In genomic region chr17:63420868-63421680, GRCh38 we compare ENCODE assay signal across 20 cellular contexts. TPM values are rescaled to one million over a fixed set of nuclear protein-coding genes. Genes with fewer than 3 reads are reported as not detected.
A peak's percentile ranks its signal among the peaks of the same experiment; 100 is the strongest.
DNase-seq lines count a peak whose midpoint lies in the region; ATAC-seq, FAIRE-seq and TF ChIP-seq lines count a peak whose summit lies in the region.
"Had no signal": no experiment of that assay in that cellular context is flagged by ENCODE, and none has a peak within 500 bp of the region (broad histone marks: within the 10 kb centered on the region; RNA-seq: fewer than 3 reads in every experiment).

No MANE protein-coding gene starts in this region.

- H3K27ac ChIP-seq in CD4-positive, alpha-beta T cell (ENCODE audit: low read depth, low read length): no peak overlapping the region
- no peak overlapping the region for H3K27ac ChIP-seq in osteoblast (ENCODE audit: low read depth, low read length)
- H3K27ac ChIP-seq: BLaER1 treated with 17β-estradiol and CSF1 and Interleukin-3, amounts not matched to agents 10 nM and 100 nM; GM23248 had no signal

- H3K4me3 ChIP-seq in bronchial epithelial cell (ENCODE audit: low read depth, low read length) (no peak overlapping the region), osteoblast (ENCODE audit: insufficient read depth, low read length) (no peak overlapping the region)
- H3K4me3 ChIP-seq: BLaER1 treated with 17β-estradiol and CSF1 and Interleukin-3, amounts not matched to agents 10 nM and 100 nM; GM12878; GM23248 had no signal

- POLR2A ChIA-PET in activated CD4-positive, alpha-beta T cell treated with anti-CD3 and anti-CD28 coated beads for 36 hours (lab: Charles Lee): no interaction called here
- POLR2A ChIA-PET in CD4-positive, alpha-beta T cell (lab: Charles Lee): no interaction called here

- peaks cover 15% of the 10 kb centered on the region for H3K4me1 Mint-ChIP-seq in activated CD4-positive, alpha-beta T cell treated with anti-CD3 and anti-CD28 coated beads for 36 hours
- H3K4me1 Mint-ChIP-seq in CD4-positive, alpha-beta T cell (ENCODE audit: low read depth): peaks cover 28% of the 10 kb centered on the region

- H3K36me3 Mint-ChIP-seq in activated CD4-positive, alpha-beta T cell treated with anti-CD3 and anti-CD28 coated beads for 36 hours (ENCODE audit: low read depth): no peaks in the 10 kb centered on the region
- H3K36me3 Mint-ChIP-seq in CD4-positive, alpha-beta T cell (ENCODE audit: low read depth): peaks cover 7% of the 10 kb centered on the region

- H2AFZ ChIP-seq in osteoblast (ENCODE audit: low read length): no peak overlapping the region
- H2AFZ ChIP-seq: GM23248 had no signal

- H3K9me3 ChIP-seq in CD4-positive, alpha-beta T cell (ENCODE audit: control insufficient read depth, low read length): no peaks in the 10 kb centered on the region
- no peaks in the 10 kb centered on the region for H3K9me3 ChIP-seq in osteoblast (ENCODE audit: low read depth, low read length)
- H3K9me3 ChIP-seq: BLaER1 treated with 17β-estradiol and CSF1 and Interleukin-3, amounts not matched to agents 10 nM and 100 nM had no signal

- no peak overlapping the region for H3K4me3 Mint-ChIP-seq in activated CD4-positive, alpha-beta T cell treated with anti-CD3 and anti-CD28 coated beads for 36 hours
- H3K4me3 Mint-ChIP-seq in CD4-positive, alpha-beta T cell: no peak overlapping the region

- H3K79me2 ChIP-seq in osteoblast (ENCODE audit: insufficient read depth, low read length): no peaks in the 10 kb centered on the region

- no peaks in the 10 kb centered on the region for H3K27me3 Mint-ChIP-seq in activated CD4-positive, alpha-beta T cell treated with anti-CD3 and anti-CD28 coated beads for 36 hours
- H3K27me3 Mint-ChIP-seq in CD4-positive, alpha-beta T cell: no peaks in the 10 kb centered on the region

- CTCF ChIA-PET in activated CD4-positive, alpha-beta T cell treated with anti-CD3 and anti-CD28 coated beads for 36 hours (lab: Charles Lee): interaction anchor here (0.9 to 5.6 kb wide), 5 partner anchors 14 to 191 kb away, joined by 3 to 102 read pairs (median 4); partner anchors contain the start of gene ACE
- CTCF ChIA-PET in CD4-positive, alpha-beta T cell (lab: Charles Lee): no interaction called here

- no peaks in the 10 kb centered on the region for H3K9me3 Mint-ChIP-seq in activated CD4-positive, alpha-beta T cell treated with anti-CD3 and anti-CD28 coated beads for 36 hours (ENCODE audit: low read depth)
- H3K9me3 Mint-ChIP-seq in CD4-positive, alpha-beta T cell: no peaks in the 10 kb centered on the region

- peaks cover 10% of the 10 kb centered on the region for H4K20me1 ChIP-seq in osteoblast (ENCODE audit: insufficient read depth, low read length)

- peaks cover 34% of the 10 kb centered on the region for H3K36me3 ChIP-seq in bronchial epithelial cell (ENCODE audit: control insufficient read depth, insufficient read depth, low read length)
- peaks cover 57% of the 10 kb centered on the region for H3K36me3 ChIP-seq in osteoblast (ENCODE audit: insufficient read depth, low read length)

- no peaks in the 10 kb centered on the region for H3K27me3 ChIP-seq in CD4-positive, alpha-beta T cell (ENCODE audit: control insufficient read depth, insufficient read depth, low read length)
- H3K27me3 ChIP-seq in bronchial epithelial cell (ENCODE audit: control insufficient read depth, insufficient read depth, low read length): no peaks in the 10 kb centered on the region
- no peaks in the 10 kb centered on the region for H3K27me3 ChIP-seq in osteoblast (ENCODE audit: insufficient read depth, low read length)
- H3K27me3 ChIP-seq: BLaER1 treated with 17β-estradiol and CSF1 and Interleukin-3, amounts not matched to agents 10 nM and 100 nM had no signal

- no peak for ATAC-seq in activated CD4-positive, alpha-beta T cell treated with anti-CD3 and anti-CD28 coated beads for 36 hours
- no peak for ATAC-seq in CD4-positive, alpha-beta T cell (ENCODE audit: poor library complexity)
- no peak for ATAC-seq in GM21526 (IDR thresholded peaks at IDR 0.05; ENCODE audit: low FRiP score, unreplicated experiment)
- ATAC-seq: GM12878, HCT116 had no signal

- H3K27ac Mint-ChIP-seq in activated CD4-positive, alpha-beta T cell treated with anti-CD3 and anti-CD28 coated beads for 36 hours: peak overlapping the region; percentile 7
- peak overlapping the region; percentile 79 for H3K27ac Mint-ChIP-seq in CD4-positive, alpha-beta T cell

- no peak for DNase-seq in activated CD4-positive, alpha-beta T cell treated with anti-CD3 and anti-CD28 coated beads for 36 hours
- no peak for DNase-seq in activated CD4-positive, alpha-beta T cell treated with anti-CD3 and anti-CD28 coated beads, Interleukin-2, amount 50 U/mL, for 48 hours
- DNase-seq in CD4-positive, alpha-beta T cell: no peak
- DNase-seq in bronchial epithelial cell (ENCODE audit: low read depth) (no peak), osteoblast (ENCODE audit: insufficient read length, low spot score, missing footprints) (peak; percentile 58), DMS153 (lab: John Stamatoyannopoulos, UW) (no peak), DMS153 treated with DMSO at 0.1 percent for 48 hours (lab: John Stamatoyannopoulos, UW; ENCODE audit: unreplicated experiment) (no peak)
- DNase-seq: 8988T, DMS79, GM23248, NCI-H146, NCI-H2081 treated with DMSO at 0.1 percent for 48 hours, NCI-H524 had no signal

- peaks cover 3% of the 10 kb centered on the region for H3K4me1 ChIP-seq in osteoblast (ENCODE audit: insufficient read depth, low read length)

- intact Hi-C loops in activated CD4-positive, alpha-beta T cell treated with anti-CD3 and anti-CD28 coated beads for 36 hours (cut with DNase I, micrococcal nuclease): loop anchor here (2.0 to 10.0 kb wide), 2 partner anchors 20 to 274 kb away; no protein-coding TSS in a partner anchor
- intact Hi-C loops in CD4-positive, alpha-beta T cell (cut with DNase I, micrococcal nuclease): loop anchor here in 1 of 2 experiments (10.0 kb wide), 1 partner anchor 414 kb away; no protein-coding TSS in a partner anchor

- no peak for TF ChIP-seq CTCF in CD4-positive, alpha-beta T cell (IDR thresholded peaks at IDR 0.05)
- no peak for TF ChIP-seq CTCF in bronchial epithelial cell (IDR thresholded peaks at IDR 0.05; ENCODE audit: insufficient read depth, low read length, severe bottlenecking)
- TF ChIP-seq CTCF in osteoblast (IDR thresholded peaks at IDR 0.05; ENCODE audit: extremely low read depth, low read depth, low read length): no peak

- H3K4me2 ChIP-seq in osteoblast (ENCODE audit: insufficient read depth, low read length): no peak overlapping the region
- H3K4me2 ChIP-seq: BLaER1 treated with 17β-estradiol and CSF1 and Interleukin-3, amounts not matched to agents 10 nM and 100 nM had no signal

- FAIRE-seq in bronchial epithelial cell (lab: Jason Lieb, UNC): peak; percentile 28
- FAIRE-seq: GM12878, GM19239, HTR-8/SVneo had no signal

RNA-seq across cellular contexts. Expression of gene CYB561, which starts 25.0 kb away (rescaled TPM):
- total RNA-seq in activated CD4-positive, alpha-beta T cell treated with anti-CD3 and anti-CD28 coated beads for 36 hours: 1 to 10 TPM; 2.5 to 3.0 TPM
- 10 to 100 TPM; 17.4 to 18.1 TPM for total RNA-seq in CD4-positive, alpha-beta T cell
- total RNA-seq in bronchial epithelial cell (24.5 and 30.5 TPM in 2 replicates), osteoblast (32.2 and 33.6 TPM in 2 replicates)
- total RNA-seq: G401 had no signal

RNA-seq across cellular contexts. Expression of gene ACE, which starts 55.8 kb away (rescaled TPM):
- total RNA-seq in activated CD4-positive, alpha-beta T cell treated with anti-CD3 and anti-CD28 coated beads for 36 hours: under 1 TPM; 0.26 to 0.46 TPM
- 10 to 100 TPM in 1 of 2 experiments, 1 to 10 TPM in 1; 7.4 to 10.2 TPM for total RNA-seq in CD4-positive, alpha-beta T cell
- 0.13 TPM in 1 of 2 replicates, not detected in the other for total RNA-seq in bronchial epithelial cell
- 10.1 and 17.7 TPM in 2 replicates for total RNA-seq in osteoblast
